In genomic region chr9:79329861-79330260, GRCh38 we compare ENCODE assay signal across 21 cellular contexts.
DNase-seq lines count a peak whose midpoint lies in the region; FAIRE-seq and TF ChIP-seq lines count a peak whose summit lies in the region.
"Had no signal": no experiment of that assay in that cellular context is flagged by ENCODE, and none has a peak within 500 bp of the region (broad histone marks: within the 10 kb centered on the region; RNA-seq: fewer than 3 reads in every experiment).

No MANE protein-coding gene starts in this region.

- H3K27ac ChIP-seq in trophoblast cell (ENCODE audit: low read depth, low read length) = no peak overlapping the region
- H3K27ac ChIP-seq in ovary = no peak overlapping the region
- H3K27ac ChIP-seq in neural progenitor cell = no peak overlapping the region
- H3K27ac ChIP-seq: BLaER1, C4-2B, GM23248 had no signal

- peaks cover 4% of the 10 kb centered on the region for H3K4me1 Mint-ChIP-seq in neural progenitor cell
- H3K4me1 Mint-ChIP-seq: CD4-positive, CD25-positive, alpha-beta regulatory T cell had no signal

- H3K27me3 ChIP-seq in trophoblast cell (ENCODE audit: insufficient read depth, low read length) (no peaks in the 10 kb centered on the region), ovary (no peaks in the 10 kb centered on the region), neural progenitor cell (no peaks in the 10 kb centered on the region), BE2C (no peaks in the 10 kb centered on the region)
- H3K27me3 ChIP-seq: BLaER1 had no signal

- no peak overlapping the region for H2AK5ac ChIP-seq in trophoblast cell (ENCODE audit: low read length)

- no peak overlapping the region for H4K91ac ChIP-seq in trophoblast cell (ENCODE audit: low read depth, low read length)

- no CpG with 5 or more reads among the region's 1 CpG for WGBS in trophoblast cell (ENCODE audit: extremely low coverage, insufficient coverage, insufficient read length)
- WGBS in ovary, 3 donors = 85 to 96% (median 89%) methylated on average over 1 of the region's 1 CpG

- no peak overlapping the region for H3K4me3 Mint-ChIP-seq in neural progenitor cell
- H3K4me3 Mint-ChIP-seq: CD4-positive, CD25-positive, alpha-beta regulatory T cell; CD8-positive, alpha-beta T cell; H9; HFFc6 had no signal

- no peak for TF ChIP-seq CTCF in ovary (IDR thresholded peaks at IDR 0.05)
- no peak for TF ChIP-seq CTCF in neural progenitor cell (IDR thresholded peaks at IDR 0.05)
- TF ChIP-seq CTCF in BE2C (IDR thresholded peaks at IDR 0.05; ENCODE audit: low read depth, low read length) = no peak

- no peak overlapping the region for H3K14ac ChIP-seq in trophoblast cell (ENCODE audit: low read length)

- H2BK12ac ChIP-seq in trophoblast cell (ENCODE audit: low read length) = no peak overlapping the region

- no peak overlapping the region for H2BK120ac ChIP-seq in trophoblast cell (ENCODE audit: insufficient read depth, low read length, poor library complexity)

- H2AFZ ChIP-seq in trophoblast cell (ENCODE audit: insufficient read depth, low read length, poor library complexity) (no peak overlapping the region), neural progenitor cell (replicated peaks) (no peak overlapping the region)
- H2AFZ ChIP-seq: GM23248 had no signal

- H3K4me1 ChIP-seq in trophoblast cell (ENCODE audit: control insufficient read depth in 1 of 2, insufficient read depth in 2 of 2, low read length in 2 of 2) (no peaks in the 10 kb centered on the region), ovary (ENCODE audit: insufficient read depth) (no peaks in the 10 kb centered on the region), neural progenitor cell (peaks cover 11% of the 10 kb centered on the region), BE2C (no peaks in the 10 kb centered on the region)
- H3K4me1 ChIP-seq: BLaER1, Caco-2 had no signal

- H3K27me3 Mint-ChIP-seq in neural progenitor cell (ENCODE audit: insufficient read depth, low read depth) = no peaks in the 10 kb centered on the region
- H3K27me3 Mint-ChIP-seq: CD4-positive, CD25-positive, alpha-beta regulatory T cell had no signal

- no peak overlapping the region for H3K18ac ChIP-seq in trophoblast cell (ENCODE audit: low read length)

- no peak overlapping the region for H3K4ac ChIP-seq in trophoblast cell (ENCODE audit: low read depth, low read length)

- TF ChIP-seq POLR2A in H54 (IDR thresholded peaks at IDR 0.05; ENCODE audit: low read depth, low read length) (no peak), ovary (IDR thresholded peaks at IDR 0.05) (no peak)

- H2BK5ac ChIP-seq in trophoblast cell (ENCODE audit: low read depth, low read length, poor library complexity) = no peak overlapping the region

- H3K79me2 ChIP-seq in trophoblast cell (ENCODE audit: control insufficient read depth, insufficient read depth, low read length, poor library complexity) (no peaks in the 10 kb centered on the region), neural progenitor cell (ENCODE audit: low read depth) (no peaks in the 10 kb centered on the region)

- no peaks in the 10 kb centered on the region for H3K79me1 ChIP-seq in trophoblast cell (ENCODE audit: low read length)

- H3K36me3 ChIP-seq in trophoblast cell (ENCODE audit: control insufficient read depth in 1 of 2, insufficient read depth in 2 of 2, low read length in 2 of 2) = no peaks in the 10 kb centered on the region
- no peaks in the 10 kb centered on the region for H3K36me3 ChIP-seq in ovary
- no peaks in the 10 kb centered on the region for H3K36me3 ChIP-seq in neural progenitor cell
- H3K36me3 ChIP-seq in BE2C = no peaks in the 10 kb centered on the region
- H3K36me3 ChIP-seq: BLaER1 had no signal

- H3K9me3 Mint-ChIP-seq in neural progenitor cell = no peaks in the 10 kb centered on the region
- H3K9me3 Mint-ChIP-seq: CD8-positive, alpha-beta T cell; H9; HFFc6 had no signal

- H4K20me1 ChIP-seq in neural progenitor cell (ENCODE audit: low read depth) = no peaks in the 10 kb centered on the region
- H4K20me1 ChIP-seq: BLaER1 had no signal

- FAIRE-seq in H54 (lab: Jason Lieb, UNC) = peak; percentile 20
- FAIRE-seq: GM12878, GM19239, H1 had no signal

- no peaks in the 10 kb centered on the region for H3K36me3 Mint-ChIP-seq in neural progenitor cell
- H3K36me3 Mint-ChIP-seq: CD4-positive, CD25-positive, alpha-beta regulatory T cell; CD8-positive, alpha-beta T cell had no signal

- DNase-seq in H54 (ENCODE audit: insufficient read length, low spot score) = no peak
- DNase-seq in NCI-H226 = peak; percentile 20
- peak; percentile 17 to 72 for DNase-seq in trophoblast cell
- DNase-seq in ovary = no peak
- DNase-seq in neural progenitor cell (ENCODE audit: low spot score) = no peak
- DNase-seq in BE2C = no peak
- DNase-seq: Caco-2; CD4-positive, CD25-positive, alpha-beta regulatory T cell; CD8-positive, alpha-beta T cell; DMS153; DND-41; EL; GDM1; GM23248; H9; HFFc6 had no signal

- H3K9me3 ChIP-seq in trophoblast cell (ENCODE audit: insufficient read depth, low read depth, low read length) = no peaks in the 10 kb centered on the region
- no peaks in the 10 kb centered on the region for H3K9me3 ChIP-seq in ovary
- H3K9me3 ChIP-seq in neural progenitor cell (ENCODE audit: low read depth) = no peaks in the 10 kb centered on the region
- no peaks in the 10 kb centered on the region for H3K9me3 ChIP-seq in BE2C
- H3K9me3 ChIP-seq: BLaER1, Caco-2 had no signal

- TF ChIP-seq EP300 in ovary (IDR thresholded peaks at IDR 0.05) = no peak

- no peak overlapping the region for H4K8ac ChIP-seq in trophoblast cell (ENCODE audit: low read depth, low read length)

- H3K4me3 ChIP-seq in trophoblast cell (ENCODE audit: low read depth, low read length) (no peak overlapping the region), ovary (no peak overlapping the region), neural progenitor cell (no peak overlapping the region), BE2C (ENCODE audit: low read depth, low read length) (no peak overlapping the region)
- H3K4me3 ChIP-seq: BLaER1, GM12878, GM23248 had no signal

- no peak overlapping the region for H3K4me2 ChIP-seq in trophoblast cell (ENCODE audit: low read length)
- H3K4me2 ChIP-seq in neural progenitor cell = no peak overlapping the region
- H3K4me2 ChIP-seq: BLaER1 had no signal

- H3K9ac ChIP-seq in trophoblast cell (ENCODE audit: low read length) (no peak overlapping the region), neural progenitor cell (no peak overlapping the region)
- H3K9ac ChIP-seq: BLaER1, GM23248 had no signal

- intact Hi-C loops in ovary (cut with DNase I) = no loop called here

- H3K23ac ChIP-seq in trophoblast cell (ENCODE audit: low read length) = no peak overlapping the region

- H4K12ac ChIP-seq in trophoblast cell (ENCODE audit: low read depth, low read length) = no peak overlapping the region

- no peaks in the 10 kb centered on the region for H3F3A ChIP-seq in neural progenitor cell (ENCODE audit: low read depth)

- H3K27ac Mint-ChIP-seq in neural progenitor cell = no peak overlapping the region
- H3K27ac Mint-ChIP-seq: CD4-positive, CD25-positive, alpha-beta regulatory T cell; CD8-positive, alpha-beta T cell; H9; HFFc6 had no signal

Comparison
In these comparisons a context has a peak if more than half of its experiments do, and no peak if none do; other contexts are left out.
1. DNase-seq: peak in NCI-H226 (single experiment) and trophoblast cell (2 of 2); none in H54 (single experiment), ovary (0 of 5), neural progenitor cell (single experiment) and BE2C (single experiment).